Comparison of ENCODE assay signal across 10 cellular contexts in the genomic region with DNA sequence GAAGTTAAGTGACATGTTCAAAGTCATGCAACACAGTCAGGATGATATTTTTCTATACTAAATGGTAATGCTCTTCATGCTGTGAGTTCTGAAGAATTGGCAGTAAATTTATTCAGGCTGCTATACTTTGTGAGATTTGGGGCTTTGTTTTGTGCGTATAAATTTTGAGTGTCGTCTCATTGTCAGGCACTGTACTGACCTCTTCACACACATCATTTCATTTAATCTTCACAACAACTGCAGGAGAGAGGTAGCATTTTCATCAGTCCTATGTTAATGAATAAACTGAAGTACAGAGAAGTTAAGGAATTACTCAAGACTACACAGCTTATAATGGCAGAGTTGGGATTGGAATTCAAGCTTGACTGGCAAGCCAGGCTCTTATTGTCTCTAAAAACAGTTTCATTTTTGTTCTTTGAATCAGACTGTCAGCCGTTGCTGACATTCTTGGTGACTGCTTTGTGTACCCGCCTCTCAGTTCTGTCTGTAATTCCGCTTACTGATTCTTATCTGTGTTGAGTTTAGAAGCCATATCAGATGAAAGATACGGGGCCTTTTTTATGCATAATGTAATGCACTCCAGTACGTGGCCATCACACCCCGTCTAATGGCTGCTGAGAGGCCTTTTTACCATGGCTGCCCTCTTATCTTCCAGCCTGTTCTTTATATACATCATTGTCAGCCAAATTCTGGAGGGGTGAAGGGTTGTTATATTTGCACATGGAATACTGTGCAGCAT.
A peak's percentile ranks its signal among the peaks of the same experiment; 100 is the strongest.
DNase-seq lines count a peak whose midpoint lies in the region; ATAC-seq, FAIRE-seq and TF ChIP-seq lines count a peak whose summit lies in the region.
"Had no signal": no experiment of that assay in that cellular context is flagged by ENCODE, and none has a peak within 500 bp of the region (broad histone marks: within the 10 kb centered on the region; RNA-seq: fewer than 3 reads in every experiment).

No MANE protein-coding gene starts in this region.

- dilution Hi-C loops in keratinocyte (cut with MboI; ENCODE audit: extremely low pct_ligation_motif_present, low sequenced_read_pairs): no loop called here

- no peaks in the 10 kb centered on the region for H3K9me3 Mint-ChIP-seq in HFFc6
- H3K9me3 Mint-ChIP-seq in activated naive CD4-positive, alpha-beta T cell treated with anti-CD3 and anti-CD28 coated beads for 36 hours: no peaks in the 10 kb centered on the region

- H3K27me3 Mint-ChIP-seq in HFFc6 (ENCODE audit: insufficient read depth): no peaks in the 10 kb centered on the region
- no peaks in the 10 kb centered on the region for H3K27me3 Mint-ChIP-seq in activated naive CD4-positive, alpha-beta T cell treated with anti-CD3 and anti-CD28 coated beads for 36 hours (ENCODE audit: low read depth)

- no peak for FAIRE-seq in A549 (lab: Jason Lieb, UNC)
- FAIRE-seq in keratinocyte (lab: Jason Lieb, UNC): no peak
- FAIRE-seq: islet of Langerhans had no signal

- TF ChIP-seq EP300 in A549 (IDR thresholded peaks at IDR 0.05): no peak

- no peak for TF ChIP-seq POLR2A in A549 (IDR thresholded peaks at IDR 0.05; ENCODE audit: low read length)

- peaks cover 37% of the 10 kb centered on the region for H3K4me1 Mint-ChIP-seq in HFFc6 (ENCODE audit: low read depth)
- H3K4me1 Mint-ChIP-seq in activated naive CD4-positive, alpha-beta T cell treated with anti-CD3 and anti-CD28 coated beads for 36 hours (ENCODE audit: low read depth): peaks cover 19% of the 10 kb centered on the region

- H2AFZ ChIP-seq in keratinocyte (ENCODE audit: control insufficient read depth, low read length): peak overlapping the region; percentile 2

- peaks cover 31% of the 10 kb centered on the region for H3K36me3 Mint-ChIP-seq in HFFc6 (ENCODE audit: low read depth)
- H3K36me3 Mint-ChIP-seq in activated naive CD4-positive, alpha-beta T cell treated with anti-CD3 and anti-CD28 coated beads for 36 hours (ENCODE audit: low read depth): peaks cover 12% of the 10 kb centered on the region

- no peaks in the 10 kb centered on the region for H4K20me1 ChIP-seq in keratinocyte (ENCODE audit: control insufficient read depth, extremely low read depth, insufficient read depth, low read length)

- no peaks in the 10 kb centered on the region for H3K9me1 ChIP-seq in keratinocyte (ENCODE audit: control insufficient read depth, extremely low read depth, insufficient read depth, low read length)

- peaks cover 2 to 4% of the 10 kb centered on the region in 2 experiments for H3K36me3 ChIP-seq in keratinocyte (ENCODE audit: control insufficient read depth in 2 of 2, extremely low read depth in 1 of 2, insufficient read depth in 2 of 2, low read length in 2 of 2)

- H3K4me2 ChIP-seq in A549 (0 out of 3 replicates have a peak overlapping the region, but pooled peaks have one; percentile 18), keratinocyte (ENCODE audit: control insufficient read depth, extremely low read depth, insufficient read depth, low read depth, low read length) (peak overlapping the region; percentile 14)

- CTCF ChIA-PET in A549 (lab: Yijun Ruan, JAX): no interaction called here
- CTCF ChIA-PET in activated naive CD4-positive, alpha-beta T cell treated with anti-CD3 and anti-CD28 coated beads for 36 hours (lab: Charles Lee): no interaction called here

- no peak for TF ChIP-seq CTCF in A549 (IDR thresholded peaks at IDR 0.05)
- no peak for TF ChIP-seq CTCF in HFFc6 (IDR thresholded peaks at IDR 0.05)
- no peak for TF ChIP-seq CTCF in keratinocyte (optimal IDR thresholded peaks at IDR 0.05 in 1 of 3, IDR thresholded peaks at IDR 0.05 in 1 of 3, conservative IDR thresholded peaks at IDR 0.05 in 1 of 3; ENCODE audit: extremely low read depth in 1 of 3, insufficient read depth in 2 of 3, low read length in 3 of 3)

- ATAC-seq in A549 (no peak; a peak in 2 of 6 replicates), HG03095 (IDR thresholded peaks at IDR 0.05; ENCODE audit: unreplicated experiment) (no peak), HG02970 (IDR thresholded peaks at IDR 0.05; ENCODE audit: low FRiP score, unreplicated experiment) (no peak)

- H3K9ac ChIP-seq in keratinocyte (ENCODE audit: control insufficient read depth, extremely low read depth, insufficient read depth, low read length): no peak overlapping the region

- POLR2A ChIA-PET in A549 (lab: Yijun Ruan, JAX): no interaction called here

- H3K4me3 ChIP-seq in A549 (no peak overlapping the region), keratinocyte (ENCODE audit: control insufficient read depth in 2 of 3, extremely low read depth in 1 of 3, insufficient read depth in 2 of 3, low read depth in 1 of 3, low read length in 3 of 3) (no peak overlapping the region)

- intact Hi-C loops in activated naive CD4-positive, alpha-beta T cell treated with anti-CD3 and anti-CD28 coated beads for 36 hours (cut with micrococcal nuclease): loop anchor here (1.0 to 2.0 kb wide), 2 partner anchors 23 to 215 kb away; no protein-coding TSS in a partner anchor

- no peak for TF ChIP-seq RAD21 in A549 (conservative IDR thresholded peaks at IDR 0.05 in 1 of 2, IDR thresholded peaks at IDR 0.05 in 1 of 2)

- H3K27me3 ChIP-seq in keratinocyte (ENCODE audit: control insufficient read depth, extremely low read depth, insufficient read depth, low read length): no peaks in the 10 kb centered on the region

- H3K4me3 Mint-ChIP-seq in HFFc6: peak overlapping the region; percentile 42
- peak overlapping the region; percentile 45 for H3K4me3 Mint-ChIP-seq in activated naive CD4-positive, alpha-beta T cell treated with anti-CD3 and anti-CD28 coated beads for 36 hours

- DNase-seq in A549 (ENCODE audit: low read depth in 1 of 2, low spot score in 1 of 2): peak in 1 of 2 experiments; percentile 1
- peak; percentile 81 for DNase-seq in HFFc6
- peak; percentile 27 for DNase-seq in activated naive CD4-positive, alpha-beta T cell treated with anti-CD3 and anti-CD28 coated beads for 36 hours
- DNase-seq in keratinocyte (ENCODE audit: low read depth, low spot score): no peak
- DNase-seq in GDM1 (lab: John Stamatoyannopoulos, UW): no peak
- no peak for DNase-seq in GM03348 (ENCODE audit: low spot score)
- DNase-seq: NCI-H345 had no signal

- H3K79me2 ChIP-seq in keratinocyte (ENCODE audit: control insufficient read depth, insufficient read depth, low read length): no peaks in the 10 kb centered on the region

- H3K27ac ChIP-seq in A549: no peak overlapping the region
- no peak overlapping the region for H3K27ac ChIP-seq in keratinocyte (ENCODE audit: control insufficient read depth, insufficient read depth, low read length)

- 60% methylated on average over 8 of the region's 8 CpGs for whole genome bisulfite sequencing in A549 (ENCODE audit: missing lambda C conversion rate)

- H3K4me1 ChIP-seq in A549: no peaks in the 10 kb centered on the region
- H3K4me1 ChIP-seq in keratinocyte (ENCODE audit: control insufficient read depth, extremely low read depth, insufficient read depth, low read length): peaks cover 3% of the 10 kb centered on the region

- H3K27ac Mint-ChIP-seq in HFFc6: peak overlapping the region; percentile 73
- peak overlapping the region; percentile 28 for H3K27ac Mint-ChIP-seq in activated naive CD4-positive, alpha-beta T cell treated with anti-CD3 and anti-CD28 coated beads for 36 hours

- no peaks in the 10 kb centered on the region for H3K9me3 ChIP-seq in A549
- no peaks in the 10 kb centered on the region for H3K9me3 ChIP-seq in keratinocyte (ENCODE audit: control insufficient read depth, low read depth, low read length)

TF ChIP-seq in A549, 52 proteins besides CTCF, POLR2A, EP300 and RAD21:
- TF ChIP-seq RARB (CRISPR knock-in tag; IDR thresholded peaks at IDR 0.05) (no peak), HDAC2 (IDR thresholded peaks at IDR 0.05) (no peak), GATA3 (IDR thresholded peaks at IDR 0.05; ENCODE audit: borderline replicate concordance) (no peak), ELK1 (IDR thresholded peaks at IDR 0.05; ENCODE audit: low read depth, low read length) (no peak), SMC3 (IDR thresholded peaks at IDR 0.05) (no peak), HOXA7 (CRISPR knock-in tag; IDR thresholded peaks at IDR 0.05) (no peak), KDM1A (IDR thresholded peaks at IDR 0.05; ENCODE audit: low read depth) (no peak), MYC (IDR thresholded peaks at IDR 0.05; ENCODE audit: borderline replicate concordance, low read length) (no peak), FOSL2 (IDR thresholded peaks at IDR 0.05) (no peak), FOSL2 (CRISPR knock-in tag; IDR thresholded peaks at IDR 0.05) (no peak), BCL3 (IDR thresholded peaks at IDR 0.05) (no peak), NFE2L2 (conservative IDR thresholded peaks at IDR 0.05; ENCODE audit: low read length) (no peak)
- TF ChIP-seq, protein P1, sequence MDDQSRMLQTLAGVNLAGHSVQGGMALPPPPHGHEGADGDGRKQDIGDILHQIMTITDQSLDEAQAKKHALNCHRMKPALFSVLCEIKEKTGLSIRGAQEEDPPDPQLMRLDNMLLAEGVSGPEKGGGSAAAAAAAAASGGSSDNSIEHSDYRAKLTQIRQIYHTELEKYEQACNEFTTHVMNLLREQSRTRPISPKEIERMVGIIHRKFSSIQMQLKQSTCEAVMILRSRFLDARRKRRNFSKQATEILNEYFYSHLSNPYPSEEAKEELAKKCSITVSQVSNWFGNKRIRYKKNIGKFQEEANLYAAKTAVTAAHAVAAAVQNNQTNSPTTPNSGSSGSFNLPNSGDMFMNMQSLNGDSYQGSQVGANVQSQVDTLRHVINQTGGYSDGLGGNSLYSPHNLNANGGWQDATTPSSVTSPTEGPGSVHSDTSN (IDR thresholded peaks at IDR 0.05): no peak

Comparison
In these comparisons a context has a peak if more than half of its experiments do, and no peak if none do; other contexts are left out.
1. DNase-seq: peak in HFFc6 (single experiment) and activated naive CD4-positive, alpha-beta T cell treated with anti-CD3 and anti-CD28 coated beads for 36 hours (single experiment); none in keratinocyte (single experiment), GDM1 (single experiment) and GM03348 (single experiment).